Comparison of ENCODE assay signal across 25 cellular contexts in genomic region chr2:119769645-119770044, GRCh38.
"Had no signal": no experiment of that assay in that cellular context is flagged by ENCODE, and none has a peak within 500 bp of the region (broad histone marks: within the 10 kb centered on the region; RNA-seq: fewer than 3 reads in every experiment).

No MANE protein-coding gene starts in this region.

- ATAC-seq: natural killer cell; psoas muscle; right cardiac atrium; sciatic nerve; stimulated activated effector memory CD8-positive, alpha-beta T cell treated with anti-CD3 and anti-CD28 coated beads, Interleukin-12 subunit alpha, Interleukin-12 subunit beta, amount 100 ng/mL, for 72 hours; stimulated activated naive B cell treated with anti-CD40 and anti-IgM and Interleukin-4, amounts not matched to agents 10 μg/mL and 1 μg/mL and 100 μg/mL, for 72 hours had no signal

- H3K9ac ChIP-seq: neural progenitor cell, parathyroid adenoma had no signal

- H3K4me3 ChIP-seq: neural progenitor cell, ovary, psoas muscle, stomach, thoracic aorta, thyroid gland, tibial nerve, upper lobe of left lung, vagina had no signal

- H2AFZ ChIP-seq: neural progenitor cell, parathyroid adenoma had no signal

- DNase-seq: natural killer cell; occipital lobe; ovary; posterior cingulate gyrus; psoas muscle; right cardiac atrium; small intestine; stimulated activated CD4-positive, alpha-beta T cell treated with anti-CD3 and anti-CD28 coated beads, Interleukin-15, amount 100 ng/mL, for 24 hours; stimulated activated CD4-positive, alpha-beta T cell treated with anti-CD3 and anti-CD28 coated beads, Interleukin-2, amount 100 ng/mL, for 24 hours; stimulated activated CD4-positive, alpha-beta T cell treated with anti-CD3 and anti-CD28 coated beads, Interleukin-2, amount 100 ng/mL, for 48 hours; stimulated activated CD4-positive, alpha-beta T cell treated with anti-CD3 and anti-CD28 coated beads, Interleukin-4, amount 100 ng/mL, for 24 hours; stimulated activated naive B cell treated with anti-CD40 and anti-IgM and Interleukin-4, amounts not matched to agents 10 μg/mL and 1 μg/mL and 100 μg/mL, for 72 hours; stimulated activated naive CD4-positive, alpha-beta T cell treated with Interleukin-2 at 50 U/mL for 16 hours; stomach; thyroid gland; trophoblast cell; upper lobe of left lung had no signal

- H3K36me3 ChIP-seq: neural progenitor cell, ovary, stomach, thoracic aorta, thyroid gland, tibial nerve, upper lobe of left lung, vagina had no signal

- H3K9me3 ChIP-seq: ovary, psoas muscle, stomach, thoracic aorta, thyroid gland, tibial nerve, upper lobe of left lung, vagina had no signal

- H3K4me2 ChIP-seq: neural progenitor cell had no signal

- H3K4me1 ChIP-seq: tibial nerve had no signal

- H3K27me3 ChIP-seq: neural progenitor cell, ovary, stomach, thyroid gland, tibial nerve, upper lobe of left lung, vagina had no signal

- FAIRE-seq: small intestine, urothelium cell line had no signal

- H3K27ac ChIP-seq: neural progenitor cell, ovary, parathyroid adenoma, psoas muscle, stomach, thoracic aorta, thyroid gland, tibial nerve, upper lobe of left lung, vagina had no signal
